Comparison of ENCODE assay signal across 8 cellular contexts in the genomic region with DNA sequence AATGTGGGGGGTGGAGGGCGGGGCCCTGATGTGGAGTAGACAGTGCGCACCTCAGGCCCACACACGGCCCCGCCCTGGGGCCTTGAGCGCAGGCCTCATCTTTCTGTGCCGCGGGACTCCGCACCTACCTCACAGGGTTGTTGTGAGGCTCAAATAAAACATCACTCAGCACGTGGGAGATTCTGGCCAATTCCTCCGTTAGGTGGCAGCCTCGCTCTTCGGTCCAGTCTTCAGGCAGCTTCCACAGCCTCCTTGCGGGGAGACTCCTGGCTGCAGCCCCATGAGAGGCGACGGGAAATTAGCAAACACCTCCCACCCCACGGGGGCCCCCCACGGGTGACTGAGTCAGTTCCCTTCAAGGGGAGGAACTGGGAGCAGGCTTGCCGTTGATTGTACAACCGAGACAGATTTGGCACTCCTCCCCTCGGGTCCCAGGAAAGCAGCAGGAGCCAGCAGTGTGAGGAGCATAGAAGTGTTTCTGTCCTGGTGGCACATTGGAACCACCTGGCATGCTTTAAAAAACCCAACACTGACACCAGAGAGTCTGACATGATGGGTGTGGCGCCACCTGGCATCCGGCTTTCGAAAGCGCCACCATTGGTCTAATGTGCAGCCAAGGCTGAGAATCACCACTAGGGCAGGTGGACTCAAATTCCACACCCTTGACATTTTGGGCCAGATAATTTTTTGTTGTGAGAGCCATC. TPM values are rescaled to one million over a fixed set of nuclear protein-coding genes. Genes with fewer than 3 reads are reported as not detected.
DNase-seq lines count a peak whose midpoint lies in the region; ATAC-seq and TF ChIP-seq lines count a peak whose summit lies in the region.

No MANE protein-coding gene starts in this region.

- no peaks in the 10 kb centered on the region for H3K9me2 ChIP-seq in OCI-LY7 (ENCODE audit: insufficient read depth, low read length)

- H3K4me3 Mint-ChIP-seq in HFFc6 (no peak overlapping the region), natural killer cell (peak overlapping the region; percentile 21)

- no peaks in the 10 kb centered on the region for H3K9me3 ChIP-seq in OCI-LY7 (ENCODE audit: low read length)
- no peaks in the 10 kb centered on the region for H3K9me3 ChIP-seq in suprapubic skin

- TF ChIP-seq POLR2A in suprapubic skin (IDR thresholded peaks at IDR 0.05) = no peak

- H3K4me1 Mint-ChIP-seq in HFFc6 (ENCODE audit: low read depth) (peaks cover 59% of the 10 kb centered on the region), natural killer cell (peaks cover 16 to 31% of the 10 kb centered on the region in 2 donors)

- peaks cover 3% of the 10 kb centered on the region for H3K27me3 ChIP-seq in suprapubic skin

- no peak for TF ChIP-seq EP300 in suprapubic skin (IDR thresholded peaks at IDR 0.05)

- intact Hi-C loops in OCI-LY7 (cut with micrococcal nuclease; ENCODE audit: unreplicated experiment) (loop anchor here (10.0 kb wide), 2 partner anchors 766 to 996 kb away; a partner anchor contains a TSS), natural killer cell (cut with micrococcal nuclease) (loop anchor here (10.0 kb wide), 1 partner anchor 64 kb away; a partner anchor contains a TSS)

- peaks cover 15% of the 10 kb centered on the region for H4K20me1 ChIP-seq in OCI-LY7 (ENCODE audit: insufficient read depth, low read length)

- no peak overlapping the region for H3K27ac ChIP-seq in OCI-LY7 (ENCODE audit: low read depth, low read length, poor library complexity, severe bottlenecking)
- H3K27ac ChIP-seq in suprapubic skin = no peak overlapping the region

- no TSS peak for BruUV-seq in OCI-LY7 (replicated peaks; lab: Mats Ljungman, UMichigan)

- 51% methylated on average over 4 of the region's 24 CpGs for WGBS in suprapubic skin

- peaks cover 3% of the 10 kb centered on the region; the same call in 1 of the 2 replicates for H3K27me3 Mint-ChIP-seq in HFFc6 (ENCODE audit: insufficient read depth)
- no peaks in the 10 kb centered on the region for H3K27me3 Mint-ChIP-seq in natural killer cell (ENCODE audit: low read depth in 2 of 2)

- H3K36me3 ChIP-seq in OCI-LY7 (ENCODE audit: insufficient read depth, low read length) (peaks cover 39% of the 10 kb centered on the region), suprapubic skin (peaks cover 4% of the 10 kb centered on the region)

- CTCF ChIA-PET in OCI-LY7 (lab: Charles Lee; ENCODE audit: unreplicated experiment) = interaction anchor here (0.6 kb wide), 1 partner anchor 451 kb away, joined by 4 read pairs; no protein-coding TSS in a partner anchor

- peak; percentile 66 for TF ChIP-seq CTCF in HFFc6 (IDR thresholded peaks at IDR 0.05)
- TF ChIP-seq CTCF in OCI-LY7 (conservative IDR thresholded peaks at IDR 0.05; ENCODE audit: low read length) = peak; percentile 70
- no peak for TF ChIP-seq CTCF in natural killer cell (IDR thresholded peaks at IDR 0.05)
- peak in 1 of 2 donors; percentile 16 for TF ChIP-seq CTCF in suprapubic skin (IDR thresholded peaks at IDR 0.05)

- no peak overlapping the region for H3K4me3 ChIP-seq in OCI-LY7 (ENCODE audit: low read depth, low read length, poor library complexity, severe bottlenecking)
- no peak overlapping the region for H3K4me3 ChIP-seq in suprapubic skin

- H3K4me1 ChIP-seq in OCI-LY7 (ENCODE audit: insufficient read depth, low read length, poor library complexity, severe bottlenecking) (peaks cover 20% of the 10 kb centered on the region), suprapubic skin (peaks cover 11% of the 10 kb centered on the region)

- ATAC-seq in natural killer cell (peak; percentile 45 to 82 (median 79)), HG03025 (IDR thresholded peaks at IDR 0.05; ENCODE audit: low FRiP score, unreplicated experiment) (no peak), HG03175 (IDR thresholded peaks at IDR 0.05; ENCODE audit: unreplicated experiment) (no peak)

- H3K27ac Mint-ChIP-seq in HFFc6 (peak overlapping the region; percentile 53), natural killer cell (no peak overlapping the region)

- H3K4me2 ChIP-seq in OCI-LY7 (ENCODE audit: low read length) = peak overlapping the region; percentile 40; the same call in 1 of the 2 replicates

- DNase-seq in AG20443 (ENCODE audit: low spot score) (peak; percentile 70), HFFc6 (peak; percentile 60), OCI-LY7 (ENCODE audit: low spot score) (peak; percentile 49), epidermal melanocyte (ENCODE audit: insufficient read length, low spot score) (peak; percentile 44), natural killer cell (no peak), suprapubic skin (ENCODE audit: low spot score in 2 of 2) (no peak)

- peaks cover 23% of the 10 kb centered on the region; the same call in 1 of the 2 replicates for H3K36me3 Mint-ChIP-seq in HFFc6 (ENCODE audit: low read depth)
- no peaks in the 10 kb centered on the region for H3K36me3 Mint-ChIP-seq in natural killer cell

- no peak overlapping the region for H2AFZ ChIP-seq in OCI-LY7 (ENCODE audit: low read length)

- H3K9me3 Mint-ChIP-seq in HFFc6 = no peaks in the 10 kb centered on the region
- H3K9me3 Mint-ChIP-seq in natural killer cell = no peaks in the 10 kb centered on the region

- POLR2A ChIA-PET in OCI-LY7 (lab: Charles Lee) = no interaction called here

- peaks cover 19% of the 10 kb centered on the region for H3K79me2 ChIP-seq in OCI-LY7 (ENCODE audit: insufficient read depth, low read depth, low read length)

RNA-seq across cellular contexts. Expression of a gene that starts 7.6 kb away (rescaled TPM):
- 10 to 100 TPM in 1 of 6 experiments, 1 to 10 TPM in 5; 7.3 to 11.4 (median 7.9) TPM for total RNA-seq in HFFc6 (2021; fragmentation: NEBNext Ultra II Directional; extraction: Animal tissue kit (Norgen Biotek cat#: 25700))
- 20.9 and 22.5 TPM in 2 replicates for total RNA-seq in OCI-LY7 (2014; rRNA removed; shearing (Covaris generic))
- total RNA-seq in OCI-LY7 (2022) (18.6 and 22.6 TPM in 2 replicates), natural killer cell (1 to 10 TPM; 1.3 to 2.8 (median 1.7) TPM), suprapubic skin (1 to 10 TPM; 3.5 to 6.6 (median 4.7) TPM)

RNA-seq across cellular contexts. Expression of a gene that starts 17.3 kb away (rescaled TPM):
- 10 to 100 TPM in 4 of 6 experiments, 1 to 10 TPM in 2; 8.4 to 11.3 (median 10.6) TPM for total RNA-seq in HFFc6 (2021; fragmentation: NEBNext Ultra II Directional; extraction: Animal tissue kit (Norgen Biotek cat#: 25700))
- 9.4 and 13.9 TPM in 2 replicates for total RNA-seq in OCI-LY7 (2014; rRNA removed; shearing (Covaris generic))
- total RNA-seq in OCI-LY7 (2022) (5.1 and 7.2 TPM in 2 replicates), natural killer cell (1 to 10 TPM; 2.7 to 6.0 (median 4.9) TPM), suprapubic skin (10 to 100 TPM; 10.5 to 19.7 (median 16.9) TPM)

Comparison
In these comparisons a context has a peak if more than half of its experiments do, and no peak if none do; other contexts are left out.
1. DNase-seq: peak in AG20443 (single experiment), HFFc6 (single experiment), OCI-LY7 (single experiment) and epidermal melanocyte (single experiment); none in natural killer cell (single experiment) and suprapubic skin (0 of 2).
2. ATAC-seq: peak in natural killer cell (3 of 3); none in HG03025 (single experiment) and HG03175 (single experiment).